1 cellular context compared by ENCODE assay signal in the genomic region with DNA sequence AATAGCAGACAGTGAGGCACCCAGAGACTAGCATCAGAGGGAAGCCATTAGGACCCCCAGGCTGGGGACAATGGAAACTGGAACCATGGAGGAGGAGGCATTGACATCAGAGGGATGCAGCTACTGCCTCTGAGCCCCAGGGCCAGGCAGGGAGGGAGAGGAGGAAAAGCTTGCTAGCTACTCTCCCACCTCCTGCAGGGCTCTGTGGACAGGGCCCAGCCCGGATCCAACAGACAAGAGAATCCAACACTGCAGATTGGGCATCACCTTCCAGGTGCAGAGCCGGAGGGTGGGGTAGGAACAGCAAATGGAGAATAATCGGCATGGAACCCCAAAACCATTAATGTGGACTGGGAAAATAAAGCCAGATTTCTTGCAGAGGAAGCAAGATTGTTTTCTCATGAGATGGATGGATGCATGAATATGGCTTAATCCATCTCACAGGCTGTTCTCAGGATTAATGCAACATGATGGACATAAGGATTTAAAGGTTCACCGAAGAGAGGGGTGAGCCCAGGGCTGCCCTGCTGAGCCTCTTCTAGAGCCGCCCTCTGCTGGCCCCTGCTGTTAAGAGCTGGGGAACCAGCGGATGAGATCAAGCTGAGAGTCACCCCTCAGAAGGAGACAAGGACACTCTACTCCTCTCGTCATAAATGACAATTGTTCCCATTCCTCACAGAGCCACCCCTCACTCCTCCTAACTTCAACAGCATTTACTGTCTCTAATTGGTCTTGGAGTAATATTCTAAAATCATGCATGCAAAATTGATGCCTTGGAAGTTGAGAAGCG.
TF ChIP-seq lines count a peak whose summit lies in the region.

No MANE protein-coding gene starts in this region.

TF ChIP-seq in K562, 482 proteins besides CTCF, POLR2A, EP300 and RAD21 (continued from another document):
- peak; percentile 44; the same call in 1 of the 2 replicates for TF ChIP-seq STAG1 (CRISPR knock-in tag; IDR thresholded peaks at IDR 0.05; ENCODE audit: borderline replicate concordance)
